22 cellular contexts compared by ENCODE assay signal in genomic region chr1:162422662-162423375, GRCh38. TPM values are rescaled to one million over a fixed set of nuclear protein-coding genes. Genes with fewer than 3 reads are reported as not detected.
DNase-seq lines count a peak whose midpoint lies in the region; ATAC-seq, FAIRE-seq and TF ChIP-seq lines count a peak whose summit lies in the region.
"Had no signal": no experiment of that assay in that cellular context is flagged by ENCODE, and none has a peak within 500 bp of the region (broad histone marks: within the 10 kb centered on the region; RNA-seq: fewer than 3 reads in every experiment).

No MANE protein-coding gene starts in this region.

- TF ChIP-seq POLR2A in GM12878 (IDR thresholded peaks at IDR 0.05; ENCODE audit: low read depth, low read length), result no peak
- TF ChIP-seq POLR2A in uterus (IDR thresholded peaks at IDR 0.05), result no peak

- in situ Hi-C loops in GM12878 (cut with MboI), result no loop called here

- H3K27ac ChIP-seq in GM12878 (ENCODE audit: control insufficient read depth, insufficient read depth) (no peak overlapping the region), uterus (no peak overlapping the region)
- H3K27ac ChIP-seq: neural progenitor cell had no signal

- intact Hi-C loops in left cardiac atrium (cut with DNase I), result no loop called here
- intact Hi-C loops in Right ventricle myocardium inferior (cut with DNase I), result no loop called here
- intact Hi-C loops in GM12878 (cut with micrococcal nuclease; ENCODE audit: unreplicated experiment), result no loop called here
- intact Hi-C loops in uterus (cut with DNase I; ENCODE audit: low total_unique reads), result no loop called here
- intact Hi-C loops in posterior cingulate gyrus (cut with DNase I), result no loop called here

- H3K9ac ChIP-seq in GM12878 (ENCODE audit: control insufficient read depth, insufficient read depth, low read length), result no peak overlapping the region
- H3K9ac ChIP-seq: neural progenitor cell had no signal

- peaks cover 32% of the 10 kb centered on the region for H3K27me3 Mint-ChIP-seq in stimulated activated memory B cell treated with anti-CD40 and anti-IgM and Interleukin-4, amounts not matched to agents 10 μg/mL and 1 μg/mL and 100 μg/mL, for 72 hours

- H3K4me3 ChIP-seq in GM12878, result no peak overlapping the region
- no peak overlapping the region for H3K4me3 ChIP-seq in uterus
- H3K4me3 ChIP-seq: neural progenitor cell had no signal

- POLR2A ChIA-PET in GM12878 (lab: Charles Lee), result no interaction called here

- H3K27ac Mint-ChIP-seq in stimulated activated memory B cell treated with anti-CD40 and anti-IgM and Interleukin-4, amounts not matched to agents 10 μg/mL and 1 μg/mL and 100 μg/mL, for 72 hours, result no peak overlapping the region
- H3K27ac Mint-ChIP-seq: activated T-helper 17 cell treated with anti-CD3 and anti-CD28 coated beads, Interleukin-2, amount 50 U/mL, for 72 hours; neural progenitor cell; T-cell had no signal

- H3K9me3 ChIP-seq in GM12878 (replicated peaks; ENCODE audit: control insufficient read depth, insufficient read depth, low read length), result no peaks in the 10 kb centered on the region; the same call in 2 of the 3 replicates
- H3K9me3 ChIP-seq in uterus, result no peaks in the 10 kb centered on the region

- no peak overlapping the region for H2AFZ ChIP-seq in GM12878 (ENCODE audit: control insufficient read depth, low read depth, low read length)
- H2AFZ ChIP-seq: neural progenitor cell had no signal

- WGBS in GM12878 (ENCODE audit: insufficient coverage, insufficient replicate concordance, low lambda C conversion rate, missing lambda C conversion rate), result 47% methylated on average over 10 of the region's 10 CpGs

- CTCF ChIA-PET in GM12878 (lab: Yijun Ruan, JAX), result no interaction called here

- H3K4me1 ChIP-seq in GM12878 (ENCODE audit: control insufficient read depth, insufficient read depth, low read length) (no peaks in the 10 kb centered on the region), uterus (no peaks in the 10 kb centered on the region)
- H3K4me1 ChIP-seq: neural progenitor cell had no signal

- ATAC-seq in left cardiac atrium (peak in 1 of 2 donors; percentile 56), Right ventricle myocardium inferior (no peak), GM12878 (no peak), HG03095 (IDR thresholded peaks at IDR 0.05; ENCODE audit: unreplicated experiment) (no peak)
- peak; percentile 67 for ATAC-seq in stimulated activated memory B cell treated with anti-CD40 and anti-IgM and Interleukin-4, amounts not matched to agents 10 μg/mL and 1 μg/mL and 100 μg/mL, for 72 hours
- ATAC-seq: activated T-helper 17 cell treated with anti-CD3 and anti-CD28 coated beads, Interleukin-2, amount 50 U/mL, for 72 hours; esophagus mucosa; T-cell had no signal

- no peak for TF ChIP-seq EP300 in GM12878 (IDR thresholded peaks at IDR 0.05; ENCODE audit: borderline replicate concordance in 1 of 2, control insufficient read depth in 1 of 2, low read depth in 2 of 2, low read length in 2 of 2)

- DNase-seq in left cardiac atrium (peak; percentile 14), Right ventricle myocardium inferior (ENCODE audit: missing footprints) (no peak), NOMO-1 treated with dmso at 0.1 percent for 144 hours (lab: John Stamatoyannopoulos, UW; ENCODE audit: unreplicated experiment) (peak; percentile 90), GM12878 (ENCODE audit: low read depth, low spot score) (no peak), uterus (no peak), posterior cingulate gyrus (no peak)
- DNase-seq: 8988T; activated CD4-positive, CD25-positive, alpha-beta regulatory T cell; C1 segment of cervical spinal cord; DMS53; NCI-H524 treated with DMSO at 0.1 percent for 48 hours; stimulated activated naive CD4-positive, alpha-beta T cell treated with Interleukin-2 at 50 U/mL for 16 hours; T-cell; trophoblast cell had no signal

- no peak overlapping the region for H3K4me3 Mint-ChIP-seq in stimulated activated memory B cell treated with anti-CD40 and anti-IgM and Interleukin-4, amounts not matched to agents 10 μg/mL and 1 μg/mL and 100 μg/mL, for 72 hours
- H3K4me3 Mint-ChIP-seq: activated T-helper 17 cell treated with anti-CD3 and anti-CD28 coated beads, Interleukin-2, amount 50 U/mL, for 72 hours; neural progenitor cell; T-cell had no signal

- H3K4me2 ChIP-seq in GM12878 (ENCODE audit: control insufficient read depth, insufficient read depth), result no peak overlapping the region
- H3K4me2 ChIP-seq: neural progenitor cell had no signal

- TF ChIP-seq CTCF in GM12878 (IDR thresholded peaks at IDR 0.05 in 2 of 3, conservative IDR thresholded peaks at IDR 0.05 in 1 of 3; ENCODE audit: control insufficient read depth in 2 of 3, extremely low read depth in 1 of 3, insufficient read depth in 1 of 3, low read depth in 3 of 3, low read length in 3 of 3), result no peak
- no peak for TF ChIP-seq CTCF in uterus (IDR thresholded peaks at IDR 0.05)

- no peaks in the 10 kb centered on the region for H3K9me3 Mint-ChIP-seq in stimulated activated memory B cell treated with anti-CD40 and anti-IgM and Interleukin-4, amounts not matched to agents 10 μg/mL and 1 μg/mL and 100 μg/mL, for 72 hours
- H3K9me3 Mint-ChIP-seq: activated T-helper 17 cell treated with anti-CD3 and anti-CD28 coated beads, Interleukin-2, amount 50 U/mL, for 72 hours; T-cell had no signal

- H3K36me3 Mint-ChIP-seq in stimulated activated memory B cell treated with anti-CD40 and anti-IgM and Interleukin-4, amounts not matched to agents 10 μg/mL and 1 μg/mL and 100 μg/mL, for 72 hours, result no peaks in the 10 kb centered on the region
- H3K36me3 Mint-ChIP-seq: neural progenitor cell, T-cell had no signal

- H3K4me1 Mint-ChIP-seq in stimulated activated memory B cell treated with anti-CD40 and anti-IgM and Interleukin-4, amounts not matched to agents 10 μg/mL and 1 μg/mL and 100 μg/mL, for 72 hours, result peaks cover 15% of the 10 kb centered on the region
- H3K4me1 Mint-ChIP-seq: activated T-helper 17 cell treated with anti-CD3 and anti-CD28 coated beads, Interleukin-2, amount 50 U/mL, for 72 hours; T-cell had no signal

- H3K27me3 ChIP-seq in GM12878 (replicated peaks in 1 of 2; ENCODE audit: control insufficient read depth in 2 of 2, insufficient read depth in 2 of 2, low read length in 1 of 2) (no peaks in the 10 kb centered on the region), uterus (no peaks in the 10 kb centered on the region)
- H3K27me3 ChIP-seq: neural progenitor cell had no signal

- RAD21 ChIA-PET in GM12878 (lab: Charles Lee; ENCODE audit: unreplicated experiment), result no interaction called here

- BruUV-seq in GM12878 (replicated peaks; lab: Mats Ljungman, UMichigan), result no TSS peak

- H3K79me2 ChIP-seq in GM12878 (ENCODE audit: control insufficient read depth, insufficient read depth, low read length), result no peaks in the 10 kb centered on the region

- TF ChIP-seq RAD21 in GM12878 (IDR thresholded peaks at IDR 0.05; ENCODE audit: insufficient read depth, low read depth, low read length), result no peak

- no peak for FAIRE-seq in GM12878 (lab: Jason Lieb, UNC)
- FAIRE-seq: RCC 7860 had no signal

- SMC1A ChIA-PET in GM12878 (lab: Charles Lee; ENCODE audit: uncharacterized antibody, unreplicated experiment), result no interaction called here

- H4K20me1 ChIP-seq in GM12878 (ENCODE audit: control insufficient read depth, insufficient read depth), result no peaks in the 10 kb centered on the region

- H3K36me3 ChIP-seq in GM12878 (ENCODE audit: control insufficient read depth in 2 of 2, insufficient read depth in 2 of 2, low read length in 1 of 2) (no peaks in the 10 kb centered on the region), uterus (no peaks in the 10 kb centered on the region)
- H3K36me3 ChIP-seq: neural progenitor cell had no signal

RNA-seq across cellular contexts. Expression of gene SH2D1B, which starts 10.9 kb away (rescaled TPM):
- total RNA-seq in left cardiac atrium (under 1 TPM; 0.13 to 0.27 TPM), Right ventricle myocardium inferior (0.24 TPM), GM12878 (2014; rRNA removed) (not detected in 2 replicates), GM12878 (2014; rRNA removed; fragmentation: Illumina TruSeq; extraction: Trizol) (not detected in 2 replicates), GM12878 (2021) (not detected in 2 replicates), uterus (under 1 TPM in 2 of 4 donors, not detected in 2; 0.21 to 0.27 TPM)
- not detected in 2 replicates for total RNA-seq in GM12878 (2013; cell fraction: nucleolus; rRNA removed)
- not detected for polyA plus RNA-seq in GM12878 (2011; ENCODE audit: low read depth)
- polyA plus RNA-seq in GM12878 (2011; rRNA removed) (0.18 and 0.20 TPM in 2 replicates), GM12878 (2014; fragmentation: Illumina TruSeq; extraction: Trizol) (0.08 TPM in 1 of 2 replicates, not detected in the other), GM12878 (2014; fragmentation: Nextera tagmentation; extraction: Ambion mirVana) (not detected), GM12878 (2014; rRNA removed) (not detected in 2 replicates), GM12878 (2016; fragmentation: Nextera tagmentation; extraction: Ambion mirVana) (not detected)
- polyA plus RNA-seq in GM12878 (2011; cell fraction: cytosol; rRNA removed), result 0.08 and 0.16 TPM in 2 replicates
- polyA plus RNA-seq in GM12878 (2011; cell fraction: nucleus; rRNA removed), result 0.28 and 0.33 TPM in 2 replicates
- not detected in 2 replicates for polyA plus RNA-seq in GM12878 (2012)
- not detected in 2 replicates for polyA minus RNA-seq in GM12878 (2011; rRNA and poly(A)+ RNA removed)
- polyA minus RNA-seq in GM12878 (2011; cell fraction: cytosol; rRNA and poly(A)+ RNA removed), result not detected in 2 replicates
- polyA minus RNA-seq in GM12878 (2011; cell fraction: nucleus; rRNA and poly(A)+ RNA removed), result not detected in 2 replicates
- total RNA-seq: activated T-helper 17 cell treated with anti-CD3 and anti-CD28 coated beads, Interleukin-2, amount 50 U/mL, for 72 hours; MCF 10A had no signal

RNA-seq across cellular contexts. Expression of gene C1orf226, which starts 41.3 kb away (rescaled TPM):
- total RNA-seq in left cardiac atrium, result 1 to 10 TPM; 2.3 to 4.9 TPM
- 4.6 TPM for total RNA-seq in Right ventricle myocardium inferior
- total RNA-seq in GM12878 (2013; cell fraction: nucleolus; rRNA removed), result not detected in 2 replicates
- total RNA-seq in GM12878 (2014; rRNA removed), result not detected in 2 replicates
- total RNA-seq in GM12878 (2014; rRNA removed; fragmentation: Illumina TruSeq; extraction: Trizol), result not detected in 2 replicates
- not detected in 2 replicates for total RNA-seq in GM12878 (2021)
- not detected for polyA plus RNA-seq in GM12878 (2011; ENCODE audit: low read depth)
- polyA plus RNA-seq in GM12878 (2011; rRNA removed), result not detected in 2 replicates
- 0.02 and 0.03 TPM in 2 replicates for polyA plus RNA-seq in GM12878 (2011; cell fraction: cytosol; rRNA removed)
- polyA plus RNA-seq in GM12878 (2011; cell fraction: nucleus; rRNA removed), result 0.04 TPM in 1 of 2 replicates, not detected in the other
- not detected in 2 replicates for polyA plus RNA-seq in GM12878 (2012)
- not detected in 2 replicates for polyA plus RNA-seq in GM12878 (2014; fragmentation: Illumina TruSeq; extraction: Trizol)
- polyA plus RNA-seq in GM12878 (2014; fragmentation: Nextera tagmentation; extraction: Ambion mirVana), result not detected
- not detected in 2 replicates for polyA plus RNA-seq in GM12878 (2014; rRNA removed)
- not detected for polyA plus RNA-seq in GM12878 (2016; fragmentation: Nextera tagmentation; extraction: Ambion mirVana)
- polyA minus RNA-seq in GM12878 (2011; rRNA and poly(A)+ RNA removed), result 0.05 and 0.07 TPM in 2 replicates
- polyA minus RNA-seq in GM12878 (2011; cell fraction: cytosol; rRNA and poly(A)+ RNA removed), result 0.31 and 0.53 TPM in 2 replicates
- 0.12 TPM in 1 of 2 replicates, not detected in the other for polyA minus RNA-seq in GM12878 (2011; cell fraction: nucleus; rRNA and poly(A)+ RNA removed)
- 10 to 100 TPM in 1 of 4 donors, 1 to 10 TPM in 3; 1.3 to 24.4 (median 4.8) TPM for total RNA-seq in uterus
- total RNA-seq: activated T-helper 17 cell treated with anti-CD3 and anti-CD28 coated beads, Interleukin-2, amount 50 U/mL, for 72 hours had no signal

RNA-seq across cellular contexts. Expression of gene SPATA46, which starts 46.2 kb away (rescaled TPM):
- total RNA-seq in left cardiac atrium (not detected), Right ventricle myocardium inferior (not detected), GM12878 (2014; rRNA removed) (not detected in 2 replicates), GM12878 (2014; rRNA removed; fragmentation: Illumina TruSeq; extraction: Trizol) (not detected in 2 replicates), GM12878 (2021) (not detected in 2 replicates), uterus (not detected)
- not detected in 2 replicates for total RNA-seq in GM12878 (2013; cell fraction: nucleolus; rRNA removed)
- not detected for polyA plus RNA-seq in GM12878 (2011; ENCODE audit: low read depth)
- polyA plus RNA-seq in GM12878 (2011; rRNA removed) (not detected in 2 replicates), GM12878 (2014; fragmentation: Illumina TruSeq; extraction: Trizol) (not detected in 2 replicates), GM12878 (2014; fragmentation: Nextera tagmentation; extraction: Ambion mirVana) (not detected), GM12878 (2014; rRNA removed) (not detected in 2 replicates), GM12878 (2016; fragmentation: Nextera tagmentation; extraction: Ambion mirVana) (not detected)
- polyA plus RNA-seq in GM12878 (2011; cell fraction: cytosol; rRNA removed), result 0.03 TPM in 1 of 2 replicates, not detected in the other
- polyA plus RNA-seq in GM12878 (2011; cell fraction: nucleus; rRNA removed), result not detected in 2 replicates
- not detected in 2 replicates for polyA plus RNA-seq in GM12878 (2012)
- not detected in 2 replicates for polyA minus RNA-seq in GM12878 (2011; rRNA and poly(A)+ RNA removed)
- not detected in 2 replicates for polyA minus RNA-seq in GM12878 (2011; cell fraction: cytosol; rRNA and poly(A)+ RNA removed)
- not detected in 2 replicates for polyA minus RNA-seq in GM12878 (2011; cell fraction: nucleus; rRNA and poly(A)+ RNA removed)
- total RNA-seq: activated T-helper 17 cell treated with anti-CD3 and anti-CD28 coated beads, Interleukin-2, amount 50 U/mL, for 72 hours; esophagus mucosa; MCF 10A; mesenteric fat pad; T-cell had no signal

Comparison
In these comparisons a context has a peak if more than half of its experiments do, and no peak if none do; other contexts are left out.
1. DNase-seq: peak in left cardiac atrium (single experiment) and NOMO-1 treated with dmso at 0.1 percent for 144 hours (single experiment); none in Right ventricle myocardium inferior (single experiment), GM12878 (single experiment), uterus (0 of 2) and posterior cingulate gyrus (0 of 10).